Comparison of ENCODE assay signal across 30 cellular contexts in the genomic region with DNA sequence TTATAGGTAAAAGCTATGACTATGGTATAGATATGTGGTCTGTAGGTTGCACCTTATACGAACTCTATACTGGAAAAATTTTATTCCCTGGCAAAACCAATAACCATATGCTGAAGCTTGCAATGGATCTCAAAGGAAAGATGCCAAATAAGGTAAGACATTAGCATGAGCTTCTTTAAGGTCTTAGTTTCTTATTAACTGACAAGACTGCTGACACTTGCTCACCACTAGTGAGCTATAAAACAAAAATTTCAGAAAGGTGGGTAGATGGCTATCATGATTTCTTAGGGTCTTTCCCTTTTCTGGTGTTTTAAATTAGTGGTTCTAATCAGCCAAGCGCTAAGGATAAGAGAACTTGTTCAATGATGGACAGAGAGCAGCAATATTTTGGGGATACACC. TPM values are rescaled to one million over a fixed set of nuclear protein-coding genes. Genes with fewer than 3 reads are reported as not detected.
DNase-seq lines count a peak whose midpoint lies in the region; ATAC-seq and TF ChIP-seq lines count a peak whose summit lies in the region.
"Had no signal": no experiment of that assay in that cellular context is flagged by ENCODE, and none has a peak within 500 bp of the region (broad histone marks: within the 10 kb centered on the region; RNA-seq: fewer than 3 reads in every experiment).

No MANE protein-coding gene starts in this region.

- no peaks in the 10 kb centered on the region for H3K9me3 Mint-ChIP-seq in T-helper 1 cell treated with Interleukin-12 subunit alpha and Interleukin-12 subunit beta and Interleukin-4 antibody, amounts not matched to agents 30 μg/mL and 1 μg/mL, for 36 hours
- H3K9me3 Mint-ChIP-seq in activated naive CD8-positive, alpha-beta T cell (ENCODE audit: low read depth): no peaks in the 10 kb centered on the region
- H3K9me3 Mint-ChIP-seq in natural killer cell: no peaks in the 10 kb centered on the region
- H3K9me3 Mint-ChIP-seq: CD4-positive, CD25-positive, alpha-beta regulatory T cell; effector memory CD8-positive, alpha-beta T cell had no signal

- intact Hi-C loops in natural killer cell (cut with micrococcal nuclease): no loop called here

- in situ Hi-C loops in Caki2 (cut with HindIII; ENCODE audit: low pct_unique_long_range_greater_than_20kb, low sequenced_read_pairs): no loop called here

- peaks cover 51% of the 10 kb centered on the region for H3K36me3 Mint-ChIP-seq in T-helper 1 cell treated with Interleukin-12 subunit alpha and Interleukin-12 subunit beta and Interleukin-4 antibody, amounts not matched to agents 30 μg/mL and 1 μg/mL, for 36 hours (ENCODE audit: low read depth)
- peaks cover 16% of the 10 kb centered on the region for H3K36me3 Mint-ChIP-seq in activated naive CD8-positive, alpha-beta T cell
- H3K36me3 Mint-ChIP-seq in natural killer cell: peaks cover 24% of the 10 kb centered on the region

- no peak for TF ChIP-seq CTCF in natural killer cell (IDR thresholded peaks at IDR 0.05)

- H3K27me3 Mint-ChIP-seq in T-helper 1 cell treated with Interleukin-12 subunit alpha and Interleukin-12 subunit beta and Interleukin-4 antibody, amounts not matched to agents 30 μg/mL and 1 μg/mL, for 36 hours (ENCODE audit: low read depth): no peaks in the 10 kb centered on the region
- no peaks in the 10 kb centered on the region for H3K27me3 Mint-ChIP-seq in activated naive CD8-positive, alpha-beta T cell
- H3K27me3 Mint-ChIP-seq in natural killer cell (ENCODE audit: low read depth in 2 of 2): no peaks in the 10 kb centered on the region
- H3K27me3 Mint-ChIP-seq: CD4-positive, CD25-positive, alpha-beta regulatory T cell; effector memory CD8-positive, alpha-beta T cell had no signal

- no peak for ATAC-seq in natural killer cell
- ATAC-seq in GM21737 (IDR thresholded peaks at IDR 0.05; ENCODE audit: unreplicated experiment): no peak
- ATAC-seq: effector memory CD8-positive, alpha-beta T cell; HCT116 had no signal

- DNase-seq in T-helper 1 cell (no peak), Caki2 (ENCODE audit: low read depth) (peak; percentile 17), natural killer cell (no peak), NCI-H774 (lab: John Stamatoyannopoulos, UW) (no peak), COR-L47 (lab: John Stamatoyannopoulos, UW) (no peak)
- DNase-seq: activated CD4-positive, alpha-beta T cell treated with anti-CD3 and anti-CD28 coated beads for 4 hours; caudate nucleus; CD4-positive, CD25-positive, alpha-beta regulatory T cell; effector memory CD8-positive, alpha-beta T cell; glutamatergic neuron; Karpas-422; left ventricle myocardium inferior; NCI-H1417; NCI-H2081; NCI-H226; NCI-H69; nucleus accumbens; SHP77; stimulated activated CD4-positive, alpha-beta T cell treated with anti-CD3 and anti-CD28 coated beads, Interleukin-15, amount 100 ng/mL, for 24 hours; stimulated activated CD4-positive, alpha-beta T cell treated with anti-CD3 and anti-CD28 coated beads, Interleukin-4, amount 100 ng/mL, for 4 hours; substantia nigra; T-helper 9 cell; trophoblast cell had no signal

- H3K27ac Mint-ChIP-seq in T-helper 1 cell treated with Interleukin-12 subunit alpha and Interleukin-12 subunit beta and Interleukin-4 antibody, amounts not matched to agents 30 μg/mL and 1 μg/mL, for 36 hours: peak overlapping the region; percentile 8
- peak overlapping the region; percentile 76 for H3K27ac Mint-ChIP-seq in activated naive CD8-positive, alpha-beta T cell
- peak overlapping the region; percentile 84 to 87 for H3K27ac Mint-ChIP-seq in natural killer cell

- no peak overlapping the region for H3K4me3 Mint-ChIP-seq in T-helper 1 cell treated with Interleukin-12 subunit alpha and Interleukin-12 subunit beta and Interleukin-4 antibody, amounts not matched to agents 30 μg/mL and 1 μg/mL, for 36 hours
- peak overlapping the region; percentile 2 for H3K4me3 Mint-ChIP-seq in activated naive CD8-positive, alpha-beta T cell
- no peak overlapping the region for H3K4me3 Mint-ChIP-seq in natural killer cell
- H3K4me3 Mint-ChIP-seq: CD4-positive, CD25-positive, alpha-beta regulatory T cell; effector memory CD8-positive, alpha-beta T cell had no signal

- peaks cover 26% of the 10 kb centered on the region for H3K4me1 Mint-ChIP-seq in T-helper 1 cell treated with Interleukin-12 subunit alpha and Interleukin-12 subunit beta and Interleukin-4 antibody, amounts not matched to agents 30 μg/mL and 1 μg/mL, for 36 hours (ENCODE audit: low read depth)
- H3K4me1 Mint-ChIP-seq in activated naive CD8-positive, alpha-beta T cell (ENCODE audit: low read depth): peaks cover 45% of the 10 kb centered on the region
- peaks cover 18 to 24% of the 10 kb centered on the region in 2 donors for H3K4me1 Mint-ChIP-seq in natural killer cell

RNA-seq across cellular contexts. Expression of a gene that starts 21.9 kb away (rescaled TPM):
- not detected in 2 replicates for total RNA-seq in Caki2 (2014; rRNA removed; shearing (Covaris generic); ENCODE audit: low replicate concordance)
- not detected for total RNA-seq in natural killer cell
- total RNA-seq: CD4-positive, CD25-positive, alpha-beta regulatory T cell; Daoy; epithelial cell of proximal tubule; left ventricle myocardium inferior; myocyte had no signal

Comparison
In these comparisons a context has a peak if more than half of its experiments do, and no peak if none do; other contexts are left out.
1. H3K27ac Mint-ChIP-seq: peak in every context shown above with its lines; median percentile 86 in natural killer cell; 76 in activated naive CD8-positive, alpha-beta T cell; 8 in T-helper 1 cell treated with Interleukin-12 subunit alpha and Interleukin-12 subunit beta and Interleukin-4 antibody, amounts not matched to agents 30 μg/mL and 1 μg/mL, for 36 hours.